In the genomic region with DNA sequence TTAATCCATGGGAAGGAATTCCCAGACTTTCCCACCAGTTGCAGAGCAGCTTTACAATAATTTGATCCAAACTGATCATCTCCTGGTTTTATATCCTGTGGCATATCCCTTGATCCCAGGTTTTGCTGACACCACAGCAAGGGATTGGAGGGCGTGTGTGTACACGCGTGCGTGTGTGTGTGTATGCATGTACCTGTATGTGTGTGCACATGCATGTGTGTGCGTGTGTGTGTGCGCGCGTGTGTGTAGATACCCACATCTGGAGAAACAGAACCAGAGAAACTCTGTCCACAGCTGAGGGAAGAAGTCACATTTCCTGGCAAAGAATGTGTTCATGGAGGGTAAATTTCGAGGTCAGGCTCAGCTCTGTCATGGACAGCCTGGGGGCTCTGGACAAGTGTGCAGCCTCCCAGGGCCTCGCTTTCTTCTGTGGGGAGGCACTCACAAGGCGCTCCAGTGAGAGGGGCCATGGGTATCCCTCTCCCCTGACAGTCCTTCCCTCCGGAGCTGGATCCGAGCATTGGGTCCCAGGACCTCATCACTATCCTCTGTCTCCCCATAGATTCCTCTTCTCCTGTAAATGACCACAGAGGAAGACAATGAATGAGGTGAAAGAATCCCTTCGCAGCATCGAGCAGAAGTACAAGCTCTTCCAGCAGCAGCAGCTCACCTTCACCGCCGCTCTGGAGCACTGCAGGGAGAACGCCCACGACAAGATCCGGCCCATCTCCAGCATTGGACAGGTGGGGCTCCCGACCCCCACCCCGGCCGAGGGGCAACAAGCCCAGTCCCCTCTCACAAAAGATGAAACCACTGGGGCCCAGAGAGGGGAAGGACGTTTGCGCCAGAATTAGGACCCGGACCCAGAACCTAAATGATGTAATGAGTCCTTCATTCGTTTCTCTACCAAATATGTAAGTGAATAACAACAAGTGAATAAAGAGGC, we compare ENCODE assay signal across 30 cellular contexts. TPM values are rescaled to one million over a fixed set of nuclear protein-coding genes. Genes with fewer than 3 reads are reported as not detected.
"Had no signal": no experiment of that assay in that cellular context is flagged by ENCODE, and none has a peak within 500 bp of the region (broad histone marks: within the 10 kb centered on the region; RNA-seq: fewer than 3 reads in every experiment).

No MANE protein-coding gene starts in this region.

- H3K27ac ChIP-seq: breast epithelium, SK-N-MC, VCaP had no signal

- H3K9me3 Mint-ChIP-seq: activated CD4-positive, alpha-beta memory T cell treated with anti-CD3 and anti-CD28 coated beads, Interleukin-2, amount 10 ng/mL, durations not matched to agents 7 days and 5 days; activated naive CD8-positive, alpha-beta T cell treated with anti-CD3 and anti-CD28 coated beads, Interleukin-2, amount 10 ng/mL, durations not matched to agents 7 days and 5 days; activated T-cell treated with anti-CD3 and anti-CD28 coated beads, Interleukin-2, amount 50 U/mL, for 72 hours had no signal

- H3K4me3 Mint-ChIP-seq: activated CD4-positive, alpha-beta memory T cell treated with anti-CD3 and anti-CD28 coated beads, Interleukin-2, amount 10 ng/mL, durations not matched to agents 7 days and 5 days; activated CD4-positive, alpha-beta T cell treated with anti-CD3 and anti-CD28 coated beads for 36 hours; activated T-cell treated with anti-CD3 and anti-CD28 coated beads, Interleukin-2, amount 50 U/mL, for 72 hours had no signal

- H3K9me3 ChIP-seq: breast epithelium, MG63 had no signal

- H3K27me3 ChIP-seq: breast epithelium, MG63 had no signal

- H3K27ac Mint-ChIP-seq: activated CD4-positive, alpha-beta memory T cell treated with anti-CD3 and anti-CD28 coated beads, Interleukin-2, amount 10 ng/mL, durations not matched to agents 7 days and 5 days; activated naive CD8-positive, alpha-beta T cell treated with anti-CD3 and anti-CD28 coated beads, Interleukin-2, amount 10 ng/mL, durations not matched to agents 7 days and 5 days; activated T-cell treated with anti-CD3 and anti-CD28 coated beads, Interleukin-2, amount 50 U/mL, for 72 hours had no signal

- H3K36me3 Mint-ChIP-seq: activated naive CD8-positive, alpha-beta T cell treated with anti-CD3 and anti-CD28 coated beads, Interleukin-2, amount 10 ng/mL, durations not matched to agents 7 days and 5 days had no signal

- H3K27me3 Mint-ChIP-seq: activated CD4-positive, alpha-beta memory T cell treated with anti-CD3 and anti-CD28 coated beads, Interleukin-2, amount 10 ng/mL, durations not matched to agents 7 days and 5 days; activated CD4-positive, alpha-beta T cell treated with anti-CD3 and anti-CD28 coated beads for 36 hours; activated naive CD8-positive, alpha-beta T cell treated with anti-CD3 and anti-CD28 coated beads, Interleukin-2, amount 10 ng/mL, durations not matched to agents 7 days and 5 days had no signal

- H3K4me3 ChIP-seq: breast epithelium, MG63, SK-N-MC had no signal

- DNase-seq: activated CD4-positive, alpha-beta memory T cell treated with anti-CD3 and anti-CD28 coated beads, Interleukin-2, amount 10 ng/mL, durations not matched to agents 7 days and 5 days; activated CD4-positive, alpha-beta T cell treated with anti-CD3 and anti-CD28 coated beads, Interleukin-2, amount 50 U/mL, for 1 hour; activated naive CD4-positive, alpha-beta T cell treated with anti-CD3 and anti-CD28 coated beads, Interleukin-2, amount 50 U/mL, for 16 hours; activated naive CD8-positive, alpha-beta T cell treated with anti-CD3 and anti-CD28 coated beads, Interleukin-2, amount 10 ng/mL, durations not matched to agents 7 days and 5 days; activated T-cell treated with anti-CD3 and anti-CD28 coated beads, Interleukin-2, amount 50 U/mL, for 72 hours; aorta; KBM-7; MG63; MV-4-11; NCI-H1092 treated with DMSO at 0.1 percent for 48 hours; NCI-H1417 treated with DMSO at 0.1 percent for 48 hours; NCI-H1694; NCI-H2029; NCI-H2107; NCI-H2171 treated with DMSO at 0.1 percent for 48 hours; NCI-H345; NCI-H510A; NCI-H69; NK-92 treated with Interleukin-12 subunit alpha and Interleukin-12 subunit beta, amount 100 ng/mL, for 24 hours; OCI-M1; RPMI8226; T-helper 1 cell had no signal

- ATAC-seq: activated CD4-positive, alpha-beta T cell treated with anti-CD3 and anti-CD28 coated beads for 36 hours; activated T-cell treated with anti-CD3 and anti-CD28 coated beads, Interleukin-2, amount 50 U/mL, for 72 hours; Panc1; Right ventricle myocardium inferior had no signal

- H3K36me3 ChIP-seq: breast epithelium, MG63 had no signal

RNA-seq across cellular contexts. Expression of a gene that starts 5.5 kb away (rescaled TPM):
- total RNA-seq: activated CD4-positive, alpha-beta memory T cell treated with anti-CD3 and anti-CD28 coated beads, Interleukin-2, amount 10 ng/mL, durations not matched to agents 7 days and 5 days; LHCN-M2; Right ventricle myocardium inferior; T-helper 2 cell treated with Interferon-gamma antibody and Interleukin-4, amounts not matched to agents 100 ng/mL and 5 ng/mL, for 36 hours had no signal
